11 cellular contexts compared by ENCODE assay signal in genomic region chr6:109687271-109687721, GRCh38. TPM values are rescaled to one million over a fixed set of nuclear protein-coding genes. Genes with fewer than 3 reads are reported as not detected.
A peak's percentile ranks its signal among the peaks of the same experiment; 100 is the strongest.
DNase-seq lines count a peak whose midpoint lies in the region; ATAC-seq, FAIRE-seq and TF ChIP-seq lines count a peak whose summit lies in the region.
"Had no signal": no experiment of that assay in that cellular context is flagged by ENCODE, and none has a peak within 500 bp of the region (broad histone marks: within the 10 kb centered on the region; RNA-seq: fewer than 3 reads in every experiment).

No MANE protein-coding gene starts in this region.

- H3K4me3 Mint-ChIP-seq in activated CD4-positive, alpha-beta memory T cell treated with anti-CD3 and anti-CD28 coated beads for 36 hours: no peak overlapping the region
- H3K4me3 Mint-ChIP-seq in activated CD4-positive, alpha-beta memory T cell treated with anti-CD3 and anti-CD28 coated beads, Interleukin-2, amount 10 ng/mL, durations not matched to agents 7 days and 5 days: no peak overlapping the region
- H3K4me3 Mint-ChIP-seq: CD8-positive, alpha-beta T cell had no signal

- H3K4me3 ChIP-seq in MG63: no peak overlapping the region
- no peak overlapping the region for H3K4me3 ChIP-seq in brain microvascular endothelial cell (ENCODE audit: low read depth, low read length)
- no peak overlapping the region for H3K4me3 ChIP-seq in psoas muscle
- no peak overlapping the region for H3K4me3 ChIP-seq in pancreas

- TF ChIP-seq CTCF in brain microvascular endothelial cell (IDR thresholded peaks at IDR 0.05; ENCODE audit: low read depth, low read length, missing control alignments) (no peak), psoas muscle (IDR thresholded peaks at IDR 0.05) (no peak), pancreas (IDR thresholded peaks at IDR 0.05) (no peak)

- H3K9me3 ChIP-seq in MG63 (no peaks in the 10 kb centered on the region), psoas muscle (peaks cover 7% of the 10 kb centered on the region), pancreas (no peaks in the 10 kb centered on the region)

- WGBS in psoas muscle, 3 donors: 15 to 24% (median 23%) methylated on average over 2 of the region's 2 CpGs
- 48 to 51% methylated on average over 2 of the region's 2 CpGs for WGBS in pancreas, 2 donors

- H3K4me1 Mint-ChIP-seq in activated CD4-positive, alpha-beta memory T cell treated with anti-CD3 and anti-CD28 coated beads for 36 hours (ENCODE audit: low read depth): peaks cover 24% of the 10 kb centered on the region
- H3K4me1 Mint-ChIP-seq in activated CD4-positive, alpha-beta memory T cell treated with anti-CD3 and anti-CD28 coated beads, Interleukin-2, amount 10 ng/mL, durations not matched to agents 7 days and 5 days: peaks cover 18% of the 10 kb centered on the region

- H3K27me3 Mint-ChIP-seq in activated CD4-positive, alpha-beta memory T cell treated with anti-CD3 and anti-CD28 coated beads for 36 hours: no peaks in the 10 kb centered on the region
- H3K27me3 Mint-ChIP-seq in activated CD4-positive, alpha-beta memory T cell treated with anti-CD3 and anti-CD28 coated beads, Interleukin-2, amount 10 ng/mL, durations not matched to agents 7 days and 5 days: peaks cover 7% of the 10 kb centered on the region
- H3K27me3 Mint-ChIP-seq: naive B cell had no signal

- peak overlapping the region; percentile 31 for H3K27ac Mint-ChIP-seq in activated CD4-positive, alpha-beta memory T cell treated with anti-CD3 and anti-CD28 coated beads for 36 hours
- H3K27ac Mint-ChIP-seq in activated CD4-positive, alpha-beta memory T cell treated with anti-CD3 and anti-CD28 coated beads, Interleukin-2, amount 10 ng/mL, durations not matched to agents 7 days and 5 days: no peak overlapping the region
- H3K27ac Mint-ChIP-seq: CD8-positive, alpha-beta T cell; naive B cell had no signal

- H3K9me3 Mint-ChIP-seq in activated CD4-positive, alpha-beta memory T cell treated with anti-CD3 and anti-CD28 coated beads for 36 hours: peaks cover 5% of the 10 kb centered on the region
- no peaks in the 10 kb centered on the region for H3K9me3 Mint-ChIP-seq in activated CD4-positive, alpha-beta memory T cell treated with anti-CD3 and anti-CD28 coated beads, Interleukin-2, amount 10 ng/mL, durations not matched to agents 7 days and 5 days
- H3K9me3 Mint-ChIP-seq: CD8-positive, alpha-beta T cell had no signal

- in situ Hi-C loops in brain microvascular endothelial cell (cut with HindIII; ENCODE audit: low pct_ligation_motif_present, low sequenced_read_pairs): no loop called here
- in situ Hi-C loops in G401 (cut with HindIII; ENCODE audit: low sequenced_read_pairs): no loop called here

- H3K27me3 ChIP-seq in MG63: no peaks in the 10 kb centered on the region
- H3K27me3 ChIP-seq in brain microvascular endothelial cell (replicated peaks): no peaks in the 10 kb centered on the region
- no peaks in the 10 kb centered on the region for H3K27me3 ChIP-seq in psoas muscle (ENCODE audit: insufficient read depth in 3 of 3, low read length in 2 of 3)
- H3K27me3 ChIP-seq in pancreas: no peaks in the 10 kb centered on the region

- POLR2A ChIA-PET in activated CD4-positive, alpha-beta memory T cell treated with anti-CD3 and anti-CD28 coated beads for 36 hours (lab: Charles Lee): no interaction called here
- POLR2A ChIA-PET in activated CD4-positive, alpha-beta memory T cell treated with anti-CD3 and anti-CD28 coated beads, Interleukin-2, amount 10 ng/mL, durations not matched to agents 7 days and 5 days (lab: Charles Lee): no interaction called here

- H3K27ac ChIP-seq in brain microvascular endothelial cell: peak overlapping the region; percentile 68
- peak overlapping the region; percentile 33 for H3K27ac ChIP-seq in psoas muscle
- H3K27ac ChIP-seq in pancreas: no peak overlapping the region

- H3K36me3 ChIP-seq in MG63 (no peaks in the 10 kb centered on the region), brain microvascular endothelial cell (replicated peaks) (no peaks in the 10 kb centered on the region), psoas muscle (ENCODE audit: insufficient read depth in 1 of 2, low read depth in 1 of 2) (no peaks in the 10 kb centered on the region), pancreas (no peaks in the 10 kb centered on the region)

- no peak for ATAC-seq in psoas muscle
- ATAC-seq in pancreas: no peak
- ATAC-seq: CD8-positive, alpha-beta T cell had no signal

- no peak for FAIRE-seq in pancreas (lab: Jason Lieb, UNC)

- DNase-seq in activated CD4-positive, alpha-beta memory T cell treated with anti-CD3 and anti-CD28 coated beads for 36 hours: peak; percentile 25
- no peak for DNase-seq in activated CD4-positive, alpha-beta memory T cell treated with anti-CD3 and anti-CD28 coated beads, Interleukin-2, amount 10 ng/mL, durations not matched to agents 7 days and 5 days
- DNase-seq in MG63 (peak; percentile 91), brain microvascular endothelial cell (peak; percentile 93), psoas muscle (peak in 1 of 2 donors; percentile 21), pancreas (no peak), G401 (ENCODE audit: low spot score) (no peak), NCI-H2107 (lab: John Stamatoyannopoulos, UW) (no peak)
- DNase-seq: CD8-positive, alpha-beta T cell; naive B cell; NCI-H526 treated with DMSO at 0.1 percent for 48 hours had no signal

- H3K4me1 ChIP-seq in psoas muscle (peaks cover 21% of the 10 kb centered on the region), pancreas (peaks cover 0 to 7% (median 0%) of the 10 kb centered on the region in 3 donors)

- H3K36me3 Mint-ChIP-seq in activated CD4-positive, alpha-beta memory T cell treated with anti-CD3 and anti-CD28 coated beads for 36 hours: peaks cover 2% of the 10 kb centered on the region
- H3K36me3 Mint-ChIP-seq in activated CD4-positive, alpha-beta memory T cell treated with anti-CD3 and anti-CD28 coated beads, Interleukin-2, amount 10 ng/mL, durations not matched to agents 7 days and 5 days (ENCODE audit: low read depth): no peaks in the 10 kb centered on the region

- intact Hi-C loops in activated CD4-positive, alpha-beta memory T cell treated with anti-CD3 and anti-CD28 coated beads for 36 hours (cut with micrococcal nuclease): loop anchor here (5.0 kb wide), 1 partner anchor 205 kb away; the partner anchor contains the start of gene ZBTB24
- intact Hi-C loops in psoas muscle (cut with DNase I): no loop called here
- intact Hi-C loops in pancreas (cut with DNase I): no loop called here

- CTCF ChIA-PET in activated CD4-positive, alpha-beta memory T cell treated with anti-CD3 and anti-CD28 coated beads for 36 hours (lab: Charles Lee): interaction anchor here (0.7 to 1.8 kb wide), 3 partner anchors 18 to 352 kb away, joined by 3 to 9 read pairs (median 4); no protein-coding TSS in a partner anchor
- CTCF ChIA-PET in activated CD4-positive, alpha-beta memory T cell treated with anti-CD3 and anti-CD28 coated beads, Interleukin-2, amount 10 ng/mL, durations not matched to agents 7 days and 5 days (lab: Charles Lee): interaction anchor here (0.6 to 1.5 kb wide), 2 partner anchors 10 to 352 kb away, joined by 3 to 6 read pairs; no protein-coding TSS in a partner anchor

RNA-seq across cellular contexts. Expression of gene AK9, which starts 3.7 kb away (rescaled TPM):
- total RNA-seq in activated CD4-positive, alpha-beta memory T cell treated with anti-CD3 and anti-CD28 coated beads for 36 hours: 1 to 10 TPM; 2.2 to 2.8 TPM
- total RNA-seq in activated CD4-positive, alpha-beta memory T cell treated with anti-CD3 and anti-CD28 coated beads, Interleukin-2, amount 10 ng/mL, durations not matched to agents 7 days and 5 days: 1 to 10 TPM; 4.9 to 5.5 TPM
- total RNA-seq in MG63 (2014; rRNA removed; shearing (Covaris generic); ENCODE audit: low replicate concordance): 2.6 and 5.2 TPM in 2 replicates
- total RNA-seq in psoas muscle (1 to 10 TPM; 3.4 to 6.5 (median 5.4) TPM), pancreas (1 to 10 TPM; 2.0 to 6.0 (median 3.8) TPM)
- polyA plus RNA-seq in psoas muscle (1 to 10 TPM; 2.0 to 7.4 (median 3.1) TPM), pancreas (1 to 10 TPM; 2.4 to 4.1 TPM)
- 0.92 and 1.2 TPM in 2 replicates for total RNA-seq in G401 (2014; rRNA removed; shearing (Covaris generic))

RNA-seq across cellular contexts. Expression of gene FIG4, which starts 3.8 kb away (rescaled TPM):
- total RNA-seq in activated CD4-positive, alpha-beta memory T cell treated with anti-CD3 and anti-CD28 coated beads for 36 hours: 10 to 100 TPM; 17.3 to 18.2 TPM
- total RNA-seq in activated CD4-positive, alpha-beta memory T cell treated with anti-CD3 and anti-CD28 coated beads, Interleukin-2, amount 10 ng/mL, durations not matched to agents 7 days and 5 days: 10 to 100 TPM; 13.5 to 14.4 TPM
- total RNA-seq in MG63 (2014; rRNA removed; shearing (Covaris generic); ENCODE audit: low replicate concordance): 5.0 and 6.3 TPM in 2 replicates
- total RNA-seq in psoas muscle (10 to 100 TPM in 3 of 4 donors, 1 to 10 TPM in 1; 7.9 to 12.5 (median 11.2) TPM), pancreas (10 to 100 TPM in 1 of 6 donors, 1 to 10 TPM in 5; 4.8 to 10.8 (median 6.1) TPM)
- polyA plus RNA-seq in psoas muscle (1 to 10 TPM; 5.8 to 8.6 (median 7.5) TPM), pancreas (1 to 10 TPM; 4.0 to 7.7 TPM)
- 14.0 and 27.5 TPM in 2 replicates for total RNA-seq in G401 (2014; rRNA removed; shearing (Covaris generic))

Comparison
In these comparisons a context has a peak if more than half of its experiments do, and no peak if none do; other contexts are left out.
1. DNase-seq: peak in activated CD4-positive, alpha-beta memory T cell treated with anti-CD3 and anti-CD28 coated beads for 36 hours (single experiment), MG63 (single experiment) and brain microvascular endothelial cell (single experiment); none in activated CD4-positive, alpha-beta memory T cell treated with anti-CD3 and anti-CD28 coated beads, Interleukin-2, amount 10 ng/mL, durations not matched to agents 7 days and 5 days (single experiment), pancreas (0 of 6), G401 (single experiment) and NCI-H2107 (single experiment).
2. H3K27ac ChIP-seq: peak in brain microvascular endothelial cell (single experiment) and psoas muscle (single experiment); none in pancreas (0 of 4).